ENCODE assay signal across 33 cellular contexts in the genomic region with DNA sequence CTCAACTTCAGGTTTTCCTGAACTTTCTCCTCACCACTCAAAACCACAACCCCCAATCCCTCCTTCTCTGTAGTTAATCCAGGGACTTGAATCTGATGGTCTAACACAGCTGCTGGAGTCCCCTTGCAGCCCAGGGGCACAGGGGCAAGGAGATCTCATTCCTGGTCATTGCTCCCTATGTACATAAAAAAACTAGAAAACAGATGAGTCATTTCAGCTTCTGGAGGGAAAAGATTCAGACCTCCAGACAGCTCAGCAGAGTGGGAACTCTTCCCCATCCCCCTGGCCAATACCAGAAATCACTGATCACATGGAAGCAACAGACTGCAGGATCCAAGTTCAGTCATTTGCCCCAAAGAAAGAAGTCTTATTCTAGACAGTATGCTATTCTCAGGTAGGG.
"Had no signal": no experiment of that assay in that cellular context is flagged by ENCODE, and none has a peak within 500 bp of the region (broad histone marks: within the 10 kb centered on the region; RNA-seq: fewer than 3 reads in every experiment).

No MANE protein-coding gene starts in this region.

- H3K36me3 ChIP-seq: gastrocnemius medialis, ovary, vagina, WERI-Rb-1 had no signal

- ATAC-seq: activated CD4-positive, CD25-positive, alpha-beta regulatory T cell treated with anti-CD3 and anti-CD28 coated beads, Interleukin-2, amount 50 U/mL, for 24 hours; activated T-cell treated with anti-CD3 and anti-CD28 coated beads, Interleukin-2, amount 50 U/mL, for 4 hours; activated T-helper 17 cell treated with anti-CD3 and anti-CD28 coated beads, Interleukin-2, amount 50 U/mL, for 72 hours; gastrocnemius medialis; left lung; mucosa of descending colon; sciatic nerve; stimulated activated effector memory CD8-positive, alpha-beta T cell treated with anti-CD3 and anti-CD28 coated beads, Interleukin-12 subunit alpha, Interleukin-12 subunit beta, amount 100 ng/mL, for 72 hours had no signal

- H3K9me3 Mint-ChIP-seq: T-helper 2 cell treated with Interferon-gamma antibody and Interleukin-4, amounts not matched to agents 5 μg/mL and 100 μg/mL, for 36 hours had no signal

- H3K27ac Mint-ChIP-seq: activated CD4-positive, alpha-beta memory T cell treated with anti-CD3 and anti-CD28 coated beads, Interleukin-2, amount 10 ng/mL, durations not matched to agents 7 days and 5 days; activated CD4-positive, alpha-beta T cell treated with anti-CD3 and anti-CD28 coated beads, Interleukin-2, amount 10 ng/mL, durations not matched to agents 7 days and 5 days; activated naive CD4-positive, alpha-beta T cell treated with anti-CD3 and anti-CD28 coated beads, Interleukin-2, amount 50 U/mL, for 24 hours; activated T-helper 17 cell treated with anti-CD3 and anti-CD28 coated beads, Interleukin-2, amount 50 U/mL, for 72 hours; progenitor cell of endocrine pancreas; stimulated activated effector memory CD8-positive, alpha-beta T cell treated with anti-CD3 and anti-CD28 coated beads, Interleukin-12 subunit alpha, Interleukin-12 subunit beta, amount 100 ng/mL, for 72 hours; stimulated activated naive CD8-positive, alpha-beta T cell treated with anti-CD3 and anti-CD28 coated beads, Interleukin-15, Interleukin-2, amounts not matched to agents 100 ng/mL and 50 ng/mL, for 24 hours; T-helper 2 cell treated with Interferon-gamma antibody and Interleukin-4, amounts not matched to agents 5 μg/mL and 100 μg/mL, for 36 hours; type B pancreatic cell had no signal

- DNase-seq: activated CD4-positive, alpha-beta memory T cell treated with anti-CD3 and anti-CD28 coated beads, Interleukin-2, amount 10 ng/mL, durations not matched to agents 7 days and 5 days; activated CD4-positive, alpha-beta T cell treated with anti-CD3 and anti-CD28 coated beads, Interleukin-2, amount 10 ng/mL, durations not matched to agents 7 days and 5 days; activated gamma-delta T cell treated with Interleukin-2 at 50 U/mL for 16 hours; activated T-cell treated with anti-CD3 and anti-CD28 coated beads, Interleukin-2, amount 50 U/mL, for 4 hours; dermis blood vessel endothelial cell; effector CD4-positive, alpha-beta T cell; esophagus squamous epithelium; gastrocnemius medialis; glutamatergic neuron; left lung; mucosa of descending colon; ovary; stimulated activated CD4-positive, alpha-beta T cell treated with anti-CD3 and anti-CD28 coated beads, Interleukin-4, amount 100 ng/mL, for 24 hours; substantia nigra; T-helper 1 cell; WERI-Rb-1 had no signal

- H3K4me3 Mint-ChIP-seq: activated CD4-positive, alpha-beta memory T cell treated with anti-CD3 and anti-CD28 coated beads, Interleukin-2, amount 10 ng/mL, durations not matched to agents 7 days and 5 days; activated CD4-positive, alpha-beta T cell treated with anti-CD3 and anti-CD28 coated beads, Interleukin-2, amount 10 ng/mL, durations not matched to agents 7 days and 5 days; activated naive CD4-positive, alpha-beta T cell treated with anti-CD3 and anti-CD28 coated beads, Interleukin-2, amount 50 U/mL, for 24 hours; activated T-cell treated with anti-CD3 and anti-CD28 coated beads, Interleukin-2, amount 50 U/mL, for 4 hours; activated T-helper 17 cell treated with anti-CD3 and anti-CD28 coated beads, Interleukin-2, amount 50 U/mL, for 72 hours; nephron; stimulated activated effector memory CD8-positive, alpha-beta T cell treated with anti-CD3 and anti-CD28 coated beads, Interleukin-12 subunit alpha, Interleukin-12 subunit beta, amount 100 ng/mL, for 72 hours; stimulated activated naive CD8-positive, alpha-beta T cell treated with anti-CD3 and anti-CD28 coated beads, Interleukin-15, Interleukin-2, amounts not matched to agents 100 ng/mL and 50 ng/mL, for 24 hours; T-helper 2 cell treated with Interferon-gamma antibody and Interleukin-4, amounts not matched to agents 5 μg/mL and 100 μg/mL, for 36 hours; type B pancreatic cell had no signal

- H3K27me3 Mint-ChIP-seq: activated CD4-positive, alpha-beta memory T cell treated with anti-CD3 and anti-CD28 coated beads, Interleukin-2, amount 10 ng/mL, durations not matched to agents 7 days and 5 days; activated CD4-positive, alpha-beta T cell treated with anti-CD3 and anti-CD28 coated beads, Interleukin-2, amount 10 ng/mL, durations not matched to agents 7 days and 5 days; activated naive CD4-positive, alpha-beta T cell treated with anti-CD3 and anti-CD28 coated beads, Interleukin-2, amount 50 U/mL, for 24 hours; activated T-helper 17 cell treated with anti-CD3 and anti-CD28 coated beads, Interleukin-2, amount 50 U/mL, for 72 hours; progenitor cell of endocrine pancreas; stimulated activated naive CD8-positive, alpha-beta T cell treated with anti-CD3 and anti-CD28 coated beads, Interleukin-15, Interleukin-2, amounts not matched to agents 100 ng/mL and 50 ng/mL, for 24 hours; type B pancreatic cell had no signal

- H3K27ac ChIP-seq: epithelial cell of prostate, esophagus squamous epithelium, gastrocnemius medialis, left lung, ovary, vagina, WERI-Rb-1 had no signal

- H3K4me1 Mint-ChIP-seq: nephron had no signal

- H3K4me1 ChIP-seq: esophagus squamous epithelium, gastrocnemius medialis, left lung, vagina had no signal

- H3K27me3 ChIP-seq: esophagus squamous epithelium, gastrocnemius medialis, left lung, ovary, vagina had no signal

- FAIRE-seq: colon, islet of Langerhans, small intestine, TTC549 had no signal

- H3K4me3 ChIP-seq: esophagus squamous epithelium, gastrocnemius medialis, left lung, lung, mucosa of descending colon, ovary, vagina had no signal

- H3K9me3 ChIP-seq: esophagus squamous epithelium, gastrocnemius medialis, left lung, mucosa of descending colon, ovary, vagina had no signal
